In the genomic region with DNA sequence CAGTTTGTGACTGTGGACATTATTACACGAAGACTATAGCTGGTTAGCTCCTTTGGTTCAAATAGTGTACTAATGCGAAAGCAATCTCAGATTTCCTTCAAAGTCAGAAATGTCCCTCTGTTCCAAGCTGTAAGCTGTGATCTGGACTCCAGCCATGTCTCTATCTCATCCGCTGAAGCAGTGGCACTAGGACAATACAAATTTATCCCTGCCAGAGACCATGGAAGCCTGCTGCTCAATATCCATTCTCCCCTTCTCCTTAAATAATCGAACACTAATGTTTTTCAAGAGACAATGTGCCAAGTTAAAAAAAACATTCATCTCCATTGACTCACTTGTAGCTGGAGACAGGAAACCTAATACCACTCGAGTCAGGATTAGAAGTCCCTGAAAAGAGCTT, we compare ENCODE assay signal across 23 cellular contexts. TPM values are rescaled to one million over a fixed set of nuclear protein-coding genes. Genes with fewer than 3 reads are reported as not detected.
DNase-seq lines count a peak whose midpoint lies in the region; ATAC-seq lines count a peak whose summit lies in the region.
"Had no signal": no experiment of that assay in that cellular context is flagged by ENCODE, and none has a peak within 500 bp of the region (broad histone marks: within the 10 kb centered on the region; RNA-seq: fewer than 3 reads in every experiment).

No MANE protein-coding gene starts in this region.

- H3K9ac ChIP-seq in skeletal muscle satellite cell (ENCODE audit: low read depth, low read length) = peak overlapping the region; percentile 29
- H3K9ac ChIP-seq: BLaER1 had no signal

- H3K4me3 Mint-ChIP-seq in activated T-cell treated with anti-CD3 and anti-CD28 coated beads, Interleukin-2, amount 50 U/mL, for 4 hours = no peak overlapping the region
- H3K4me3 Mint-ChIP-seq: activated CD4-positive, alpha-beta memory T cell treated with anti-CD3 and anti-CD28 coated beads, Interleukin-2, amount 10 ng/mL, durations not matched to agents 7 days and 5 days; activated T-cell treated with anti-CD3 and anti-CD28 coated beads, Interleukin-2, amount 50 U/mL, for 24 hours; dendritic cell treated with granulocyte-macrophage colony-stimulating factor and Interleukin-4, amounts not matched to agents 40 ng/mL and 50 ng/mL, for 4 days; WTC11 had no signal

- no peaks in the 10 kb centered on the region for H3K9me3 ChIP-seq in skeletal muscle satellite cell (replicated peaks; ENCODE audit: low read length)
- H3K9me3 ChIP-seq: BLaER1 had no signal

- H3K27me3 ChIP-seq in skeletal muscle satellite cell (ENCODE audit: control insufficient read depth, insufficient read depth, low read length) = no peaks in the 10 kb centered on the region
- H3K27me3 ChIP-seq: BLaER1 had no signal

- H3K27me3 Mint-ChIP-seq in activated T-cell treated with anti-CD3 and anti-CD28 coated beads, Interleukin-2, amount 50 U/mL, for 4 hours (ENCODE audit: low read depth) = peaks cover 14% of the 10 kb centered on the region

- ATAC-seq in left ventricle myocardium superior (peak; percentile 88), HG03460 (IDR thresholded peaks at IDR 0.05; ENCODE audit: unreplicated experiment) (no peak)
- no peak for ATAC-seq in activated T-cell treated with anti-CD3 and anti-CD28 coated beads, Interleukin-2, amount 50 U/mL, for 4 hours
- ATAC-seq: HCT116, left colon, sciatic nerve, WTC11 had no signal

- H3K4me1 ChIP-seq in skeletal muscle satellite cell (ENCODE audit: control insufficient read depth, insufficient read depth, low read length) = peaks cover 23% of the 10 kb centered on the region
- H3K4me1 ChIP-seq: BLaER1 had no signal

- H3K4me3 ChIP-seq in skeletal muscle satellite cell (ENCODE audit: low read length) = peak overlapping the region; percentile 27
- H3K4me3 ChIP-seq: BLaER1 had no signal

- no peaks in the 10 kb centered on the region for H3K4me1 Mint-ChIP-seq in activated T-cell treated with anti-CD3 and anti-CD28 coated beads, Interleukin-2, amount 50 U/mL, for 4 hours (ENCODE audit: low read depth)
- H3K4me1 Mint-ChIP-seq: activated CD4-positive, alpha-beta memory T cell treated with anti-CD3 and anti-CD28 coated beads, Interleukin-2, amount 10 ng/mL, durations not matched to agents 7 days and 5 days had no signal

- H3K9me3 Mint-ChIP-seq in activated T-cell treated with anti-CD3 and anti-CD28 coated beads, Interleukin-2, amount 50 U/mL, for 4 hours = peaks cover 4% of the 10 kb centered on the region
- H3K9me3 Mint-ChIP-seq: activated T-cell treated with anti-CD3 and anti-CD28 coated beads, Interleukin-2, amount 50 U/mL, for 24 hours had no signal

- no peaks in the 10 kb centered on the region for H3K36me3 ChIP-seq in skeletal muscle satellite cell (ENCODE audit: insufficient read depth, low read length)
- H3K36me3 ChIP-seq: BLaER1 had no signal

- no peaks in the 10 kb centered on the region for H3K36me3 Mint-ChIP-seq in activated T-cell treated with anti-CD3 and anti-CD28 coated beads, Interleukin-2, amount 50 U/mL, for 4 hours (ENCODE audit: insufficient read depth)

- intact Hi-C loops in left ventricle myocardium superior (cut with micrococcal nuclease) = no loop called here

- H3K4me2 ChIP-seq in skeletal muscle satellite cell (ENCODE audit: low read length) = peak overlapping the region; percentile 76
- H3K4me2 ChIP-seq: BLaER1 had no signal

- DNase-seq in DMS53 (lab: John Stamatoyannopoulos, UW) = peak; percentile 6
- no peak for DNase-seq in DMS53 treated with DMSO at 0.1 percent for 48 hours (lab: John Stamatoyannopoulos, UW; ENCODE audit: unreplicated experiment)
- DNase-seq in NCI-H524 treated with DMSO at 0.1 percent for 48 hours (lab: John Stamatoyannopoulos, UW) = peak; percentile 72
- DNase-seq in left ventricle myocardium superior = no peak
- no peak for DNase-seq in activated T-cell treated with anti-CD3 and anti-CD28 coated beads, Interleukin-2, amount 50 U/mL, for 4 hours
- no peak for DNase-seq in GM19238 (ENCODE audit: insufficient read length, low spot score)
- DNase-seq: activated CD4-positive, alpha-beta memory T cell treated with anti-CD3 and anti-CD28 coated beads, Interleukin-2, amount 10 ng/mL, durations not matched to agents 7 days and 5 days; activated naive CD4-positive, alpha-beta T cell treated with anti-CD3 and anti-CD28 coated beads, Interleukin-2, amount 50 U/mL, for 16 hours; activated T-cell treated with anti-CD3 and anti-CD28 coated beads, Interleukin-2, amount 50 U/mL, for 24 hours; Calu3; left colon; NCI-H510A; occipital lobe; SHP77 treated with DMSO at 0.1 percent for 48 hours had no signal

RNA-seq across cellular contexts. Expression of a gene that starts 38.5 kb away (rescaled TPM):
- 16.1 TPM for total RNA-seq in left ventricle myocardium superior
- total RNA-seq in skeletal muscle satellite cell (2012; rRNA removed) = 0.76 and 0.87 TPM in 2 replicates
- under 1 TPM in 2 of 3 donors, not detected in 1; 0.08 to 0.10 TPM for total RNA-seq in activated T-cell treated with anti-CD3 and anti-CD28 coated beads, Interleukin-2, amount 50 U/mL, for 4 hours
- total RNA-seq: activated CD4-positive, alpha-beta memory T cell treated with anti-CD3 and anti-CD28 coated beads, Interleukin-2, amount 10 ng/mL, durations not matched to agents 7 days and 5 days; endothelial cell of umbilical vein; fibroblast of villous mesenchyme had no signal

Comparison
In these comparisons a context has a peak if more than half of its experiments do, and no peak if none do; other contexts are left out.
1. DNase-seq: peak in DMS53 (single experiment) and NCI-H524 treated with DMSO at 0.1 percent for 48 hours (single experiment); none in DMS53 treated with DMSO at 0.1 percent for 48 hours (single experiment), left ventricle myocardium superior (single experiment), activated T-cell treated with anti-CD3 and anti-CD28 coated beads, Interleukin-2, amount 50 U/mL, for 4 hours (single experiment) and GM19238 (single experiment).
2. RNA of a gene that starts 38.5 kb away (total RNA-seq): 16.1 TPM in left ventricle myocardium superior (single experiment); 0.08 to 0.10 TPM in activated T-cell treated with anti-CD3 and anti-CD28 coated beads, Interleukin-2, amount 50 U/mL, for 4 hours; every median in the first group is over 10 times any median in the second.